Comparison of ENCODE assay signal across 8 cellular contexts in genomic region chr19:13172335-13173128, GRCh38. TPM values are rescaled to one million over a fixed set of nuclear protein-coding genes. Genes with fewer than 3 reads are reported as not detected.
A peak's percentile ranks its signal among the peaks of the same experiment; 100 is the strongest.
DNase-seq lines count a peak whose midpoint lies in the region; ATAC-seq lines count a peak whose summit lies in the region.

No MANE protein-coding gene starts in this region.

- intact Hi-C loops in posterior vena cava (cut with DNase I): no loop called here

- DNase-seq in NCI-H1092 (lab: John Stamatoyannopoulos, UW): peak; percentile 11
- DNase-seq in NCI-H1092 treated with DMSO at 0.1 percent for 48 hours (lab: John Stamatoyannopoulos, UW): no peak
- peak; percentile 46 for DNase-seq in RKO (ENCODE audit: low spot score)
- DNase-seq in activated T-helper 9 cell treated with anti-CD3 and anti-CD28 coated beads, Interleukin-2, amount 50 U/mL, for 16 hours (ENCODE audit: low read depth): peak; percentile 70
- DNase-seq in foreskin melanocyte: peak; percentile 71
- DNase-seq in posterior vena cava (ENCODE audit: low spot score): peak; percentile 95

- ATAC-seq in HG03460 (IDR thresholded peaks at IDR 0.05; ENCODE audit: unreplicated experiment) (no peak), GM21381 (IDR thresholded peaks at IDR 0.05; ENCODE audit: unreplicated experiment) (no peak)

RNA-seq across cellular contexts. Expression of gene IER2, which starts 22.3 kb away (rescaled TPM):
- total RNA-seq in posterior vena cava: 100 to 1,000 TPM in 1 of 2 donors, 10 to 100 TPM in 1; 73.1 to 130 TPM

RNA-seq across cellular contexts. Expression of gene STX10, which starts 22.4 kb away (rescaled TPM):
- total RNA-seq in posterior vena cava: 10 to 100 TPM; 31.4 to 39.0 TPM

RNA-seq across cellular contexts. Expression of gene NACC1, which starts 54.5 kb away (rescaled TPM):
- 10 to 100 TPM; 37.6 to 39.7 TPM for total RNA-seq in posterior vena cava

RNA-seq across cellular contexts. Expression of gene TRMT1, which starts 56.0 kb away (rescaled TPM):
- total RNA-seq in posterior vena cava: 10 to 100 TPM; 21.9 to 24.1 TPM
